In the genomic region with DNA sequence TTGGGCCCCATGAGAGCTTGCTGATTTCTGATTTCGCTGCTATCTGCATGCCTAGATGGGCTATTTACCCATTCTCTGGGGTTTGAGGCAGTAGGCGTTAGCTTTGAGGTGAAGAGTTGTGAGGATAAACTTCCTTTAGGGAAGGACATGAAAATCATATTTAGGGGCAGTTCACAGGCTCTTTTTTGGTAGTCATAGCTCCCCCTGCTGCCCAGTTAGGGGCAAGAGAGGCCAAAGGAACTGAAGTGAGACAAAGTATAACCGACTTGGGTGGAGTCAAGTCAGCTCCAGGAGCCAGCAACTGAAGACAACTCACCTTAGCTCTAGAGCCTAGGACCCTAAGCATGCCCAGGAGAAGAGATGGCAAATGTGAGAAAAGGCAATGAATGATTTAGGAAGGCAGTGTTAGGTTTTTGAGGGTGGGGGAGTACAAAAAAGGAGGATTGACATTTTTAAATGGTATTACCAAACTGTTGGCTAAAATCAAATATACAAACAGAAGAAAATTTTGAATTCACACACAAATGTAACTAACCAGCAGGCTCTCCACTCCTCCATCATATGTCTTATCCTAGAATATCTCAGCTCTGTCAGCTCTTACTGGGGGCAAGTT, we compare ENCODE assay signal across 9 cellular contexts.
DNase-seq lines count a peak whose midpoint lies in the region; ATAC-seq and TF ChIP-seq lines count a peak whose summit lies in the region.
"Had no signal": no experiment of that assay in that cellular context is flagged by ENCODE, and none has a peak within 500 bp of the region (broad histone marks: within the 10 kb centered on the region; RNA-seq: fewer than 3 reads in every experiment).

No MANE protein-coding gene starts in this region.

- WGBS in IMR-90 (ENCODE audit: extremely low coverage in 2 of 2, insufficient read length in 1 of 2), 2 experiments = no CpG with 5 or more reads among the region's 3 CpGs
- WGBS in thyroid gland, 2 donors = 37 to 38% methylated on average over 3 of the region's 3 CpGs

- H2AK9ac ChIP-seq in IMR-90 (replicated peaks; ENCODE audit: low read depth, low read length, poor library complexity) = no peak overlapping the region

- H3K18ac ChIP-seq in IMR-90 (ENCODE audit: low read depth, low read length) = no peak overlapping the region

- H2BK5ac ChIP-seq in IMR-90 (ENCODE audit: low read depth, low read length, poor library complexity, severe bottlenecking) = peak overlapping the region; percentile 15

- no peaks in the 10 kb centered on the region for H3K79me1 ChIP-seq in IMR-90 (ENCODE audit: low read depth in 1 of 2, low read length in 2 of 2)

- no peak overlapping the region for H2AK5ac ChIP-seq in IMR-90 (ENCODE audit: low read depth, low read length)

- peak overlapping the region in 1 of 2 experiments; percentile 59; a peak in 2 of 4 replicates for H4K8ac ChIP-seq in IMR-90 (ENCODE audit: low read depth in 2 of 2, low read length in 2 of 2)

- CTCF ChIA-PET in IMR-90 (lab: Yijun Ruan, JAX) = interaction anchor here (0.6 to 2.0 kb wide), 15 partner anchors 10 to 624 kb away, joined by 3 to 12 read pairs (median 4); no protein-coding TSS in a partner anchor

- TF ChIP-seq POLR2A in IMR-90 (IDR thresholded peaks at IDR 0.05; ENCODE audit: low read depth, low read length) = no peak
- TF ChIP-seq POLR2A in thyroid gland (IDR thresholded peaks at IDR 0.05) = no peak

- no peak overlapping the region for H3K23ac ChIP-seq in IMR-90 (ENCODE audit: low read depth, low read length)

- H3K4me3 Mint-ChIP-seq in activated T-cell treated with anti-CD3 and anti-CD28 coated beads, Interleukin-2, amount 50 U/mL, for 4 hours = no peak overlapping the region

- H2BK20ac ChIP-seq in IMR-90 (ENCODE audit: low read depth, low read length) = peak overlapping the region; percentile 89

- H3K9me3 Mint-ChIP-seq in activated T-cell treated with anti-CD3 and anti-CD28 coated beads, Interleukin-2, amount 50 U/mL, for 4 hours = no peaks in the 10 kb centered on the region

- H4K91ac ChIP-seq in IMR-90 (ENCODE audit: insufficient read depth, low read depth, low read length) = 0 out of 2 replicates have a peak overlapping the region, but pooled peaks have one; percentile 64

- H3K36me3 ChIP-seq in IMR-90 (ENCODE audit: control insufficient read depth, insufficient read depth, low read length) (no peaks in the 10 kb centered on the region), thyroid gland (no peaks in the 10 kb centered on the region)
- H3K36me3 ChIP-seq: SJSA1 had no signal

- H3K27me3 ChIP-seq in IMR-90 (ENCODE audit: control insufficient read depth, insufficient read depth, low read length) = no peaks in the 10 kb centered on the region
- H3K27me3 ChIP-seq in thyroid gland = no peaks in the 10 kb centered on the region
- H3K27me3 ChIP-seq: SJSA1 had no signal

- H3K4me3 ChIP-seq in IMR-90 (ENCODE audit: insufficient read depth, low read depth, low read length) (no peak overlapping the region), thyroid gland (replicated peaks in 1 of 3) (no peak overlapping the region)
- H3K4me3 ChIP-seq: SJSA1 had no signal

- no peak overlapping the region for H4K5ac ChIP-seq in IMR-90 (ENCODE audit: low read depth, low read length)

- no peaks in the 10 kb centered on the region for H4K20me1 ChIP-seq in IMR-90 (ENCODE audit: insufficient read depth, low read length)

- peak overlapping the region; percentile 92 for H2BK120ac ChIP-seq in IMR-90 (ENCODE audit: low read depth, low read length)

- H3K27ac ChIP-seq in IMR-90 (ENCODE audit: insufficient read depth, low read length) (no peak overlapping the region), thyroid gland (no peak overlapping the region)
- H3K27ac ChIP-seq: SJSA1 had no signal

- H3K14ac ChIP-seq in IMR-90 (replicated peaks; ENCODE audit: low read depth, low read length) = no peak overlapping the region

- H3K4me1 Mint-ChIP-seq in activated T-cell treated with anti-CD3 and anti-CD28 coated beads, Interleukin-2, amount 50 U/mL, for 4 hours (ENCODE audit: low read depth) = no peaks in the 10 kb centered on the region

- POLR2A ChIA-PET in IMR-90 (lab: Charles Lee; ENCODE audit: unreplicated experiment) = no interaction called here

- DNase-seq in COLO829 (ENCODE audit: low spot score) (peak; percentile 24), GM20000 (ENCODE audit: low spot score) (peak; percentile 51), IMR-90 (peak; percentile 79), OCI-M1 (lab: John Stamatoyannopoulos, UW) (peak; percentile 83), fibroblast of peridontal ligament (ENCODE audit: extremely low read depth) (peak; percentile 82), non-pigmented ciliary epithelial cell (ENCODE audit: low read depth) (peak; percentile 43), thyroid gland (peak; percentile 43 to 56)
- DNase-seq in activated T-cell treated with anti-CD3 and anti-CD28 coated beads, Interleukin-2, amount 50 U/mL, for 4 hours = peak; percentile 32

- TF ChIP-seq CTCF in GM20000 (IDR thresholded peaks at IDR 0.05; ENCODE audit: extremely low read depth, missing control alignments) = peak; percentile 72
- TF ChIP-seq CTCF in IMR-90 (conservative IDR thresholded peaks at IDR 0.05; ENCODE audit: low read depth, low read length) = peak; percentile 82
- TF ChIP-seq CTCF in thyroid gland (IDR thresholded peaks at IDR 0.05) = peak in 5 of 6 experiments; percentile 26 to 66 (median 52)

- TF ChIP-seq RAD21 in IMR-90 (IDR thresholded peaks at IDR 0.05; ENCODE audit: low read length) = peak; percentile 77

- no peaks in the 10 kb centered on the region for H3K9me3 ChIP-seq in IMR-90 (ENCODE audit: control insufficient read depth, insufficient read depth, low read length)
- no peaks in the 10 kb centered on the region for H3K9me3 ChIP-seq in thyroid gland
- H3K9me3 ChIP-seq: SJSA1 had no signal

- peaks cover 16% of the 10 kb centered on the region for H3K27me3 Mint-ChIP-seq in activated T-cell treated with anti-CD3 and anti-CD28 coated beads, Interleukin-2, amount 50 U/mL, for 4 hours (ENCODE audit: low read depth)

- no peak overlapping the region for H3K4me2 ChIP-seq in IMR-90 (ENCODE audit: low read depth, low read length)

- no peak overlapping the region for H3K9ac ChIP-seq in IMR-90 (ENCODE audit: low read depth, low read length)

- in situ Hi-C loops in IMR-90 (cut with MboI; ENCODE audit: low sequenced_read_pairs) = loop anchor here (5.0 kb wide), 1 partner anchor 622 kb away; no protein-coding TSS in a partner anchor

- H2BK15ac ChIP-seq in IMR-90 (ENCODE audit: low read depth, low read length) = peak overlapping the region; percentile 92; the same call in 2 of the 3 replicates

- intact Hi-C loops in IMR-90 (cut with micrococcal nuclease) = loop anchor here (1.0 to 10.0 kb wide), 8 partner anchors 108 to 823 kb away; a partner anchor contains a TSS
- intact Hi-C loops in thyroid gland (cut with DNase I) = loop anchor here (10.0 kb wide), 2 partner anchors 619 to 659 kb away; no protein-coding TSS in a partner anchor

- no peak overlapping the region for H3K56ac ChIP-seq in IMR-90 (ENCODE audit: extremely low read depth, insufficient read depth, low read length)

- peak overlapping the region; percentile 75 for H3K4ac ChIP-seq in IMR-90 (ENCODE audit: low read depth, low read length)

- no TSS peak for BruUV-seq in IMR-90 (replicated peaks; lab: Mats Ljungman, UMichigan)

- H3K9me1 ChIP-seq in IMR-90 (ENCODE audit: insufficient read depth, low read length) = no peaks in the 10 kb centered on the region; the same call in 1 of the 2 replicates

- H3K4me1 ChIP-seq in IMR-90 (ENCODE audit: control insufficient read depth, insufficient read depth, low read length) = peaks cover 2% of the 10 kb centered on the region; the same call in 1 of the 2 replicates
- peaks cover 25 to 30% of the 10 kb centered on the region in 2 donors for H3K4me1 ChIP-seq in thyroid gland

- peak overlapping the region; percentile 59 for H2AFZ ChIP-seq in IMR-90 (replicated peaks; ENCODE audit: low read length, poor library complexity)

- dilution Hi-C loops in IMR-90 (cut with HindIII; ENCODE audit: low sequenced_read_pairs, unreplicated experiment) = no loop called here

- peak; percentile 71 for ATAC-seq in IMR-90 (ENCODE audit: low read depth)
- ATAC-seq in activated T-cell treated with anti-CD3 and anti-CD28 coated beads, Interleukin-2, amount 50 U/mL, for 4 hours = peak; percentile 54 to 57

- no peaks in the 10 kb centered on the region for H3K36me3 Mint-ChIP-seq in activated T-cell treated with anti-CD3 and anti-CD28 coated beads, Interleukin-2, amount 50 U/mL, for 4 hours (ENCODE audit: insufficient read depth)

TF ChIP-seq in IMR-90, 13 proteins besides CTCF, POLR2A, EP300 and RAD21:
- TF ChIP-seq SMC3 (IDR thresholded peaks at IDR 0.05; ENCODE audit: low read depth, low read length) (peak; percentile 83), RCOR1 (IDR thresholded peaks at IDR 0.05; ENCODE audit: insufficient replicate concordance, low read length) (no peak)

Comparison
In these comparisons a context has a peak if more than half of its experiments do, and no peak if none do; other contexts are left out.
1. DNase-seq: peak in every context shown above with its lines; median percentile 83 in OCI-M1; 82 in fibroblast of peridontal ligament; 79 in IMR-90; 51 in GM20000; 50 in thyroid gland; 43 in non-pigmented ciliary epithelial cell; 32 in activated T-cell treated with anti-CD3 and anti-CD28 coated beads, Interleukin-2, amount 50 U/mL, for 4 hours; 24 in COLO829.